In the genomic region with DNA sequence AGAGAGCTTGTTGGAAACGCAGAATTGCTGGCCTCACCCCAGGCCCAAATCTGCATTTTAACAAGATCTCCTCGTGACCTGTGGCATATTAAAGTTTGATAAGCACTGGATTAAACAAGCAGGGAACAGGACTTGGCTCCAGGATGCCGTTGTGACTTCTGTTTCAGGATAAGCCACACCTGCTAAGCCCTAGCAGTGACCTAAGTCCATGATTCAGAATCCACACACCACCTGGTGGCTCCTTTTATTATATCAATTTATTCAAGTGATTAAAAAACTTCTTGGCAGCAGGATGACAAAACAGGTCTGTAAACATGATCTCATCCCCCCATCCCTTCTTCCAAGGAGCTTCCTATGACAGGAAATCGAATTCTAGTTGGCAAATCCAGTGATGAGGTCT, we compare ENCODE assay signal across 9 cellular contexts. TPM values are rescaled to one million over a fixed set of nuclear protein-coding genes. Genes with fewer than 3 reads are reported as not detected.
DNase-seq lines count a peak whose midpoint lies in the region; ATAC-seq and TF ChIP-seq lines count a peak whose summit lies in the region.
"Had no signal": no experiment of that assay in that cellular context is flagged by ENCODE, and none has a peak within 500 bp of the region (broad histone marks: within the 10 kb centered on the region; RNA-seq: fewer than 3 reads in every experiment).

No MANE protein-coding gene starts in this region.

- H3K9ac ChIP-seq in duodenal mucosa (ENCODE audit: low read depth in 1 of 2, low read length in 2 of 2): no peak overlapping the region

- H3K4me3 ChIP-seq in duodenal mucosa (ENCODE audit: low read depth in 1 of 2, low read length in 2 of 2): no peak overlapping the region

- no peak overlapping the region for H3K27ac Mint-ChIP-seq in activated CD8-positive, alpha-beta T cell treated with anti-CD3 and anti-CD28 coated beads for 36 hours
- H3K27ac Mint-ChIP-seq in activated CD8-positive, alpha-beta T cell treated with anti-CD3 and anti-CD28 coated beads, Interleukin-2, amount 10 ng/mL, durations not matched to agents 7 days and 5 days: no peak overlapping the region

- H3K27me3 Mint-ChIP-seq in activated CD8-positive, alpha-beta T cell treated with anti-CD3 and anti-CD28 coated beads for 36 hours: no peaks in the 10 kb centered on the region
- no peaks in the 10 kb centered on the region for H3K27me3 Mint-ChIP-seq in activated CD8-positive, alpha-beta T cell treated with anti-CD3 and anti-CD28 coated beads, Interleukin-2, amount 10 ng/mL, durations not matched to agents 7 days and 5 days (ENCODE audit: low read depth)

- H3K4me1 Mint-ChIP-seq in activated CD8-positive, alpha-beta T cell treated with anti-CD3 and anti-CD28 coated beads for 36 hours (ENCODE audit: low read depth): no peaks in the 10 kb centered on the region
- H3K4me1 Mint-ChIP-seq in activated CD8-positive, alpha-beta T cell treated with anti-CD3 and anti-CD28 coated beads, Interleukin-2, amount 10 ng/mL, durations not matched to agents 7 days and 5 days (ENCODE audit: low read depth): peaks cover 3% of the 10 kb centered on the region

- CTCF ChIA-PET in activated CD8-positive, alpha-beta T cell treated with anti-CD3 and anti-CD28 coated beads for 36 hours (lab: Charles Lee): interaction anchor here (1.1 to 2.0 kb wide), 2 partner anchors 9 to 474 kb away, joined by 3 to 4 read pairs; a partner anchor contains a TSS
- CTCF ChIA-PET in activated CD8-positive, alpha-beta T cell treated with anti-CD3 and anti-CD28 coated beads, Interleukin-2, amount 10 ng/mL, durations not matched to agents 7 days and 5 days (lab: Charles Lee): no interaction called here

- intact Hi-C loops in activated CD8-positive, alpha-beta T cell treated with anti-CD3 and anti-CD28 coated beads for 36 hours (cut with micrococcal nuclease): no loop called here

- peaks cover 4 to 13% of the 10 kb centered on the region in 2 donors for H3K4me1 ChIP-seq in duodenal mucosa (ENCODE audit: control insufficient read depth in 1 of 2, insufficient read depth in 2 of 2, low read length in 2 of 2)

- ATAC-seq in activated CD8-positive, alpha-beta T cell treated with anti-CD3 and anti-CD28 coated beads for 36 hours: no peak
- no peak for ATAC-seq in activated CD8-positive, alpha-beta T cell treated with anti-CD3 and anti-CD28 coated beads, Interleukin-2, amount 10 ng/mL, durations not matched to agents 7 days and 5 days
- ATAC-seq in GM21529 (IDR thresholded peaks at IDR 0.05; ENCODE audit: unreplicated experiment) (no peak), GM18870 (IDR thresholded peaks at IDR 0.05; ENCODE audit: unreplicated experiment) (no peak)

- no peaks in the 10 kb centered on the region for H3K9me3 Mint-ChIP-seq in activated CD8-positive, alpha-beta T cell treated with anti-CD3 and anti-CD28 coated beads for 36 hours
- no peaks in the 10 kb centered on the region for H3K9me3 Mint-ChIP-seq in activated CD8-positive, alpha-beta T cell treated with anti-CD3 and anti-CD28 coated beads, Interleukin-2, amount 10 ng/mL, durations not matched to agents 7 days and 5 days (ENCODE audit: insufficient read depth)

- no peaks in the 10 kb centered on the region for H3K27me3 ChIP-seq in duodenal mucosa (ENCODE audit: control insufficient read depth in 1 of 2, insufficient read depth in 2 of 2, low read length in 2 of 2)

- DNase-seq in activated CD8-positive, alpha-beta T cell treated with anti-CD3 and anti-CD28 coated beads for 36 hours: no peak
- no peak for DNase-seq in activated CD8-positive, alpha-beta T cell treated with anti-CD3 and anti-CD28 coated beads, Interleukin-2, amount 10 ng/mL, durations not matched to agents 7 days and 5 days
- DNase-seq in NCI-H510A treated with DMSO at 0.1 percent for 48 hours (lab: John Stamatoyannopoulos, UW): peak; percentile 49
- no peak for DNase-seq in stimulated activated CD8-positive, alpha-beta memory T cell treated with anti-CD3 and anti-CD28 coated beads, Interleukin-4, amount 100 ng/mL, for 48 hours

- H3K27ac ChIP-seq in duodenal mucosa (ENCODE audit: low read depth, low read length) (peak overlapping the region; percentile 14), temporal lobe (ENCODE audit: low read depth, low read length) (peak overlapping the region; percentile 63)

- peak; percentile 11 for TF ChIP-seq CTCF in activated CD8-positive, alpha-beta T cell treated with anti-CD3 and anti-CD28 coated beads for 36 hours (IDR thresholded peaks at IDR 0.05)

- POLR2A ChIA-PET in activated CD8-positive, alpha-beta T cell treated with anti-CD3 and anti-CD28 coated beads for 36 hours (lab: Charles Lee): no interaction called here
- POLR2A ChIA-PET in activated CD8-positive, alpha-beta T cell treated with anti-CD3 and anti-CD28 coated beads, Interleukin-2, amount 10 ng/mL, durations not matched to agents 7 days and 5 days (lab: Charles Lee): no interaction called here

- H3K4me3 Mint-ChIP-seq in activated CD8-positive, alpha-beta T cell treated with anti-CD3 and anti-CD28 coated beads for 36 hours: no peak overlapping the region
- no peak overlapping the region for H3K4me3 Mint-ChIP-seq in activated CD8-positive, alpha-beta T cell treated with anti-CD3 and anti-CD28 coated beads, Interleukin-2, amount 10 ng/mL, durations not matched to agents 7 days and 5 days

- H3K36me3 Mint-ChIP-seq in activated CD8-positive, alpha-beta T cell treated with anti-CD3 and anti-CD28 coated beads for 36 hours (ENCODE audit: low read depth): no peaks in the 10 kb centered on the region
- no peaks in the 10 kb centered on the region for H3K36me3 Mint-ChIP-seq in activated CD8-positive, alpha-beta T cell treated with anti-CD3 and anti-CD28 coated beads, Interleukin-2, amount 10 ng/mL, durations not matched to agents 7 days and 5 days (ENCODE audit: low read depth)

- H3K9me3 ChIP-seq in duodenal mucosa (ENCODE audit: control insufficient read depth in 1 of 2, low read length in 2 of 2): no peaks in the 10 kb centered on the region

- H3K36me3 ChIP-seq in duodenal mucosa (ENCODE audit: control insufficient read depth in 1 of 2, insufficient read depth in 2 of 2, low read length in 2 of 2): peaks cover 0 to 14% of the 10 kb centered on the region in 2 donors

RNA-seq across cellular contexts. Expression of a gene that starts 9.1 kb away (rescaled TPM):
- 10 to 100 TPM; 10.1 to 11.3 TPM for total RNA-seq in activated CD8-positive, alpha-beta T cell treated with anti-CD3 and anti-CD28 coated beads for 36 hours
- 10 to 100 TPM; 15.6 TPM for total RNA-seq in activated CD8-positive, alpha-beta T cell treated with anti-CD3 and anti-CD28 coated beads, Interleukin-2, amount 10 ng/mL, durations not matched to agents 7 days and 5 days
- total RNA-seq in temporal lobe: 8.6 TPM

RNA-seq across cellular contexts. Expression of a gene that starts 41.1 kb away (rescaled TPM):
- total RNA-seq in activated CD8-positive, alpha-beta T cell treated with anti-CD3 and anti-CD28 coated beads for 36 hours: not detected
- total RNA-seq in activated CD8-positive, alpha-beta T cell treated with anti-CD3 and anti-CD28 coated beads, Interleukin-2, amount 10 ng/mL, durations not matched to agents 7 days and 5 days: not detected
- 7.9 TPM for total RNA-seq in temporal lobe
- total RNA-seq: mononuclear cell had no signal

RNA-seq across cellular contexts. Expression of a gene that starts 47.0 kb away (rescaled TPM):
- total RNA-seq in activated CD8-positive, alpha-beta T cell treated with anti-CD3 and anti-CD28 coated beads for 36 hours: 10 to 100 TPM; 16.8 to 17.2 TPM
- total RNA-seq in activated CD8-positive, alpha-beta T cell treated with anti-CD3 and anti-CD28 coated beads, Interleukin-2, amount 10 ng/mL, durations not matched to agents 7 days and 5 days: 10 to 100 TPM; 23.8 to 25.8 TPM
- 8.6 TPM for total RNA-seq in temporal lobe
